ENCODE assay signal across 11 cellular contexts in genomic region chr11:78229106-78229505, GRCh38. TPM values are rescaled to one million over a fixed set of nuclear protein-coding genes. Genes with fewer than 3 reads are reported as not detected.
DNase-seq lines count a peak whose midpoint lies in the region; ATAC-seq, FAIRE-seq and TF ChIP-seq lines count a peak whose summit lies in the region.
"Had no signal": no experiment of that assay in that cellular context is flagged by ENCODE, and none has a peak within 500 bp of the region (broad histone marks: within the 10 kb centered on the region; RNA-seq: fewer than 3 reads in every experiment).

No MANE protein-coding gene starts in this region.

- POLR2A ChIA-PET in K562 (lab: Yijun Ruan, JAX), result no interaction called here

- H3K27ac ChIP-seq in right atrium auricular region (peak overlapping the region; percentile 12 to 24), K562 (ENCODE audit: extremely low read depth, low read depth, low read length) (no peak overlapping the region), neutrophil (peak overlapping the region; percentile 69)

- ATAC-seq in Right ventricle myocardium superior (ENCODE audit: poor library complexity) (no peak), K562 (peak; percentile 19; the same call in 2 of the 3 replicates)

- no peaks in the 10 kb centered on the region for H4K20me1 ChIP-seq in K562 (replicated peaks; ENCODE audit: control insufficient read depth, insufficient read depth, low read length)

- TF ChIP-seq CTCF in right atrium auricular region (IDR thresholded peaks at IDR 0.05) (no peak), K562 (IDR thresholded peaks at IDR 0.05 in 2 of 3, conservative IDR thresholded peaks at IDR 0.05 in 1 of 3; ENCODE audit: insufficient read depth in 2 of 3, low read depth in 1 of 3, low read length in 3 of 3) (no peak), neutrophil (IDR thresholded peaks at IDR 0.05) (no peak)

- H3K9me1 ChIP-seq in K562 (ENCODE audit: control insufficient read depth, insufficient read depth, low read length), result no peaks in the 10 kb centered on the region

- in situ Hi-C loops in K562 (cut with MboI), result no loop called here

- WGBS in K562 (ENCODE audit: insufficient coverage, low coverage, missing lambda C conversion rate), result 47% methylated on average over 2 of the region's 2 CpGs

- DNase-seq in right atrium auricular region (ENCODE audit: low spot score), result peak; percentile 44
- no peak for DNase-seq in Right ventricle myocardium superior
- DNase-seq in K562 (ENCODE audit: extremely low read depth in 1 of 4, low spot score in 3 of 4), result no peak
- no peak for DNase-seq in RCC 7860 (ENCODE audit: low spot score)
- no peak for DNase-seq in activated effector memory CD4-positive, alpha-beta T cell treated with anti-CD3 and anti-CD28 coated beads, Interleukin-2, amount 50 U/mL, for 16 hours
- DNase-seq in MG63, result no peak
- DNase-seq: GOT3; NCI-H1048; NK-92 treated with Interleukin-12 subunit alpha and Interleukin-12 subunit beta, amount 100 ng/mL, for 24 hours had no signal

- BruUV-seq in K562 (replicated peaks; lab: Mats Ljungman, UMichigan), result no TSS peak

- no peak overlapping the region for H3K4me2 ChIP-seq in K562 (ENCODE audit: insufficient read depth, low read length)

- H3K27me3 ChIP-seq in right atrium auricular region, result no peaks in the 10 kb centered on the region
- no peaks in the 10 kb centered on the region for H3K27me3 ChIP-seq in K562 (ENCODE audit: control insufficient read depth in 2 of 2, insufficient read depth in 2 of 2, low read length in 2 of 2)
- H3K27me3 ChIP-seq in neutrophil, result no peaks in the 10 kb centered on the region
- no peaks in the 10 kb centered on the region for H3K27me3 ChIP-seq in MG63

- TF ChIP-seq POLR2A in K562 (conservative IDR thresholded peaks at IDR 0.05), result no peak

- H3K9me3 ChIP-seq in right atrium auricular region (no peaks in the 10 kb centered on the region), K562 (replicated peaks; ENCODE audit: control insufficient read depth, insufficient read depth, low read depth, low read length) (no peaks in the 10 kb centered on the region), neutrophil (peaks cover 3% of the 10 kb centered on the region), MG63 (no peaks in the 10 kb centered on the region)

- H3K9ac ChIP-seq in K562 (ENCODE audit: insufficient read depth in 1 of 2, low read depth in 2 of 2, low read length in 2 of 2), result no peak overlapping the region

- H2AFZ ChIP-seq in K562 (ENCODE audit: low read depth, low read length), result no peak overlapping the region

- peaks cover 0 to 27% of the 10 kb centered on the region in 2 donors for H3K4me1 ChIP-seq in right atrium auricular region
- H3K4me1 ChIP-seq in K562 (replicated peaks in 1 of 2; ENCODE audit: control insufficient read depth in 2 of 2, insufficient read depth in 2 of 2, low read length in 2 of 2), result peaks cover 6 to 23% of the 10 kb centered on the region in 2 experiments; a peak in 4 of 5 replicates
- H3K4me1 ChIP-seq in neutrophil (ENCODE audit: control insufficient read depth in 1 of 2, insufficient read depth in 1 of 2, low read depth in 1 of 2, low read length in 1 of 2), result peaks cover 4 to 7% of the 10 kb centered on the region in 2 experiments

- no peaks in the 10 kb centered on the region for H3K79me2 ChIP-seq in K562 (ENCODE audit: control insufficient read depth, insufficient read depth, low read length)

- H3K4me3 ChIP-seq in right atrium auricular region (no peak overlapping the region), K562 (no peak overlapping the region), neutrophil (ENCODE audit: low read depth in 1 of 2, low read length in 1 of 2) (no peak overlapping the region), MG63 (no peak overlapping the region)

- TF ChIP-seq EP300 in K562 (IDR thresholded peaks at IDR 0.05; ENCODE audit: low read length), result no peak

- FAIRE-seq in K562 (lab: Jason Lieb, UNC), result no peak
- FAIRE-seq in RCC 7860 (lab: Jason Lieb, UNC), result no peak
- FAIRE-seq: D721Med had no signal

- TF ChIP-seq RAD21 in K562 (CRISPR knock-in tag; conservative IDR thresholded peaks at IDR 0.05 in 1 of 2, IDR thresholded peaks at IDR 0.05 in 1 of 2), result no peak

- intact Hi-C loops in Right ventricle myocardium superior (cut with DNase I) (loop anchor here (2.0 to 5.0 kb wide), 2 partner anchors 188 to 336 kb away; partner anchors contain the start of gene GAB2), K562 (cut with micrococcal nuclease) (loop anchor here (2.0 kb wide), 2 partner anchors 28 to 126 kb away; no protein-coding TSS in a partner anchor)

- CTCF ChIA-PET in K562 (lab: Yijun Ruan, JAX; ENCODE audit: low intra/inter-chr PET ratio), result interaction anchor here (1.2 to 3.2 kb wide), 3 partner anchors 203 to 357 kb away, joined by 4 to 30 read pairs (median 18); no protein-coding TSS in a partner anchor

- H3K36me3 ChIP-seq in right atrium auricular region (peaks cover 25% of the 10 kb centered on the region), K562 (ENCODE audit: control insufficient read depth, insufficient read depth, low read length) (peaks cover 34% of the 10 kb centered on the region; the same call in 2 of the 3 replicates), neutrophil (peaks cover 45% of the 10 kb centered on the region), MG63 (no peaks in the 10 kb centered on the region)

TF ChIP-seq in K562, 482 proteins besides CTCF, POLR2A, EP300 and RAD21 (continues in another document):
- no peak for TF ChIP-seq ZBTB49 (CRISPR knock-in tag; IDR thresholded peaks at IDR 0.05; ENCODE audit: borderline replicate concordance)
- no peak for TF ChIP-seq KLF6 (CRISPR knock-in tag; IDR thresholded peaks at IDR 0.05; ENCODE audit: borderline replicate concordance)
- TF ChIP-seq ZNF75A (CRISPR knock-in tag; IDR thresholded peaks at IDR 0.05), result no peak
- no peak for TF ChIP-seq PHTF2 (CRISPR knock-in tag; IDR thresholded peaks at IDR 0.05)
- TF ChIP-seq SMARCB1 (IDR thresholded peaks at IDR 0.05; ENCODE audit: insufficient read length, low read depth), result no peak

RNA-seq across cellular contexts. Expression of gene USP35, which starts 40.4 kb away (rescaled TPM):
- 1 to 10 TPM; 8.0 to 8.6 TPM for total RNA-seq in right atrium auricular region
- 4.6 TPM for total RNA-seq in Right ventricle myocardium superior
- total RNA-seq in K562 (2011; cell fraction: chromatin; rRNA removed; ENCODE audit: low replicate concordance), result 11.2 and 24.7 TPM in 2 replicates
- 14.8 and 15.9 TPM in 2 replicates for total RNA-seq in K562 (2011; cell fraction: nucleolus; rRNA removed)
- 11.8 and 13.5 TPM in 2 replicates for total RNA-seq in K562 (2011; cell fraction: nucleoplasm; rRNA removed)
- 3.3 and 4.8 TPM in 2 replicates for total RNA-seq in K562 (2014; rRNA removed)
- total RNA-seq in K562 (2014; rRNA removed; fragmentation: Illumina TruSeq; extraction: Trizol), result 1.6 and 2.1 TPM in 2 replicates
- total RNA-seq in K562 (2015; rRNA removed; fragmentation: Illumina TruSeq; extraction: Trizol), result 2.4 and 3.3 TPM in 2 replicates
- 3.8 and 4.1 TPM in 2 replicates for total RNA-seq in K562 (2021)
- 3.9 and 4.4 TPM in 2 replicates for polyA plus RNA-seq in K562 (2011; rRNA removed)
- polyA plus RNA-seq in K562 (2011; cell fraction: cytosol; rRNA removed), result 3.2 and 3.9 TPM in 2 replicates
- 23.4 and 38.4 TPM in 2 replicates for polyA plus RNA-seq in K562 (2011; cell fraction: nucleus; rRNA removed)
- polyA plus RNA-seq in K562 (2012), result 3.9 and 6.0 TPM in 2 replicates
- 3.0 and 3.6 TPM in 2 replicates for polyA plus RNA-seq in K562 (2014; fragmentation: Illumina TruSeq; extraction: Trizol)
- polyA plus RNA-seq in K562 (2014; fragmentation: Nextera tagmentation; extraction: Ambion mirVana), result under 1 TPM; 0.01 to 0.07 TPM
- polyA plus RNA-seq in K562 (2014; rRNA removed), result 3.6 and 4.0 TPM in 2 replicates
- polyA minus RNA-seq in K562 (2011; rRNA and poly(A)+ RNA removed), result 1.7 and 1.8 TPM in 2 replicates
- 1.1 and 3.0 TPM in 2 replicates for polyA minus RNA-seq in K562 (2011; cell fraction: cytosol; rRNA and poly(A)+ RNA removed)
- polyA minus RNA-seq in K562 (2011; cell fraction: nucleus; rRNA and poly(A)+ RNA removed), result 6.1 and 7.2 TPM in 2 replicates
- 3.9 and 4.5 TPM in 2 replicates for total RNA-seq in MG63 (2014; rRNA removed; shearing (Covaris generic); ENCODE audit: low replicate concordance)

RNA-seq across cellular contexts. Expression of gene KCTD21, which starts 40.7 kb away (rescaled TPM):
- 10 to 100 TPM in 1 of 2 donors, 1 to 10 TPM in 1; 9.8 to 12.9 TPM for total RNA-seq in right atrium auricular region
- 10.4 TPM for total RNA-seq in Right ventricle myocardium superior
- total RNA-seq in K562 (2011; cell fraction: chromatin; rRNA removed; ENCODE audit: low replicate concordance), result 3.6 and 6.5 TPM in 2 replicates
- 3.0 and 4.7 TPM in 2 replicates for total RNA-seq in K562 (2011; cell fraction: nucleolus; rRNA removed)
- 4.0 and 7.8 TPM in 2 replicates for total RNA-seq in K562 (2011; cell fraction: nucleoplasm; rRNA removed)
- 1.5 and 2.1 TPM in 2 replicates for total RNA-seq in K562 (2014; rRNA removed)
- 1.7 and 1.9 TPM in 2 replicates for total RNA-seq in K562 (2014; rRNA removed; fragmentation: Illumina TruSeq; extraction: Trizol)
- total RNA-seq in K562 (2015; rRNA removed; fragmentation: Illumina TruSeq; extraction: Trizol), result 2.0 and 2.4 TPM in 2 replicates
- 2.2 and 2.4 TPM in 2 replicates for total RNA-seq in K562 (2021)
- 4.2 and 5.4 TPM in 2 replicates for polyA plus RNA-seq in K562 (2011; rRNA removed)
- polyA plus RNA-seq in K562 (2011; cell fraction: cytosol; rRNA removed), result 5.2 and 5.6 TPM in 2 replicates
- 1.3 and 2.4 TPM in 2 replicates for polyA plus RNA-seq in K562 (2011; cell fraction: nucleus; rRNA removed)
- 4.1 and 5.4 TPM in 2 replicates for polyA plus RNA-seq in K562 (2012)
- 3.3 and 4.3 TPM in 2 replicates for polyA plus RNA-seq in K562 (2014; fragmentation: Illumina TruSeq; extraction: Trizol)
- under 1 TPM; 0.34 to 0.80 TPM for polyA plus RNA-seq in K562 (2014; fragmentation: Nextera tagmentation; extraction: Ambion mirVana)
- 1.7 and 1.8 TPM in 2 replicates for polyA plus RNA-seq in K562 (2014; rRNA removed)
- 4.0 and 5.1 TPM in 2 replicates for polyA minus RNA-seq in K562 (2011; rRNA and poly(A)+ RNA removed)
- 2.1 and 3.5 TPM in 2 replicates for polyA minus RNA-seq in K562 (2011; cell fraction: cytosol; rRNA and poly(A)+ RNA removed)
- 1.5 and 2.0 TPM in 2 replicates for polyA minus RNA-seq in K562 (2011; cell fraction: nucleus; rRNA and poly(A)+ RNA removed)
- total RNA-seq in MG63 (2014; rRNA removed; shearing (Covaris generic); ENCODE audit: low replicate concordance), result 1.7 and 4.3 TPM in 2 replicates
